In genomic region chr21:42835611-42836401, GRCh38 we compare ENCODE assay signal across 2 cellular contexts.
TF ChIP-seq lines count a peak whose summit lies in the region.

No MANE protein-coding gene starts in this region.

TF ChIP-seq in K562, 482 proteins besides CTCF, POLR2A, EP300 and RAD21 (continues in another document):
- no peak for TF ChIP-seq FOXJ3 (CRISPR knock-in tag; IDR thresholded peaks at IDR 0.05)
- no peak for TF ChIP-seq GATAD2B (IDR thresholded peaks at IDR 0.05; ENCODE audit: borderline replicate concordance)
- no peak for TF ChIP-seq MTA2 (IDR thresholded peaks at IDR 0.05; ENCODE audit: low read depth)
- TF ChIP-seq EZH2 (IDR thresholded peaks at IDR 0.05; ENCODE audit: borderline replicate concordance, low read depth, low read length) = no peak
- TF ChIP-seq SMARCE1 (IDR thresholded peaks at IDR 0.05) = no peak
- TF ChIP-seq, protein P1, sequence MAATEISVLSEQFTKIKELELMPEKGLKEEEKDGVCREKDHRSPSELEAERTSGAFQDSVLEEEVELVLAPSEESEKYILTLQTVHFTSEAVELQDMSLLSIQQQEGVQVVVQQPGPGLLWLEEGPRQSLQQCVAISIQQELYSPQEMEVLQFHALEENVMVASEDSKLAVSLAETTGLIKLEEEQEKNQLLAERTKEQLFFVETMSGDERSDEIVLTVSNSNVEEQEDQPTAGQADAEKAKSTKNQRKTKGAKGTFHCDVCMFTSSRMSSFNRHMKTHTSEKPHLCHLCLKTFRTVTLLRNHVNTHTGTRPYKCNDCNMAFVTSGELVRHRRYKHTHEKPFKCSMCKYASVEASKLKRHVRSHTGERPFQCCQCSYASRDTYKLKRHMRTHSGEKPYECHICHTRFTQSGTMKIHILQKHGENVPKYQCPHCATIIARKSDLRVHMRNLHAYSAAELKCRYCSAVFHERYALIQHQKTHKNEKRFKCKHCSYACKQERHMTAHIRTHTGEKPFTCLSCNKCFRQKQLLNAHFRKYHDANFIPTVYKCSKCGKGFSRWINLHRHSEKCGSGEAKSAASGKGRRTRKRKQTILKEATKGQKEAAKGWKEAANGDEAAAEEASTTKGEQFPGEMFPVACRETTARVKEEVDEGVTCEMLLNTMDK (IDR thresholded peaks at IDR 0.05; ENCODE audit: borderline replicate concordance, insufficient read depth, low read depth, low read length, poor library complexity, severe bottlenecking) = no peak
- TF ChIP-seq SRSF7 (optimal IDR thresholded peaks at IDR 0.05; ENCODE audit: low read depth, low read length) = no peak
- TF ChIP-seq ESRRA (IDR thresholded peaks at IDR 0.05; ENCODE audit: borderline replicate concordance, low read depth) = no peak
- TF ChIP-seq, protein P2, sequence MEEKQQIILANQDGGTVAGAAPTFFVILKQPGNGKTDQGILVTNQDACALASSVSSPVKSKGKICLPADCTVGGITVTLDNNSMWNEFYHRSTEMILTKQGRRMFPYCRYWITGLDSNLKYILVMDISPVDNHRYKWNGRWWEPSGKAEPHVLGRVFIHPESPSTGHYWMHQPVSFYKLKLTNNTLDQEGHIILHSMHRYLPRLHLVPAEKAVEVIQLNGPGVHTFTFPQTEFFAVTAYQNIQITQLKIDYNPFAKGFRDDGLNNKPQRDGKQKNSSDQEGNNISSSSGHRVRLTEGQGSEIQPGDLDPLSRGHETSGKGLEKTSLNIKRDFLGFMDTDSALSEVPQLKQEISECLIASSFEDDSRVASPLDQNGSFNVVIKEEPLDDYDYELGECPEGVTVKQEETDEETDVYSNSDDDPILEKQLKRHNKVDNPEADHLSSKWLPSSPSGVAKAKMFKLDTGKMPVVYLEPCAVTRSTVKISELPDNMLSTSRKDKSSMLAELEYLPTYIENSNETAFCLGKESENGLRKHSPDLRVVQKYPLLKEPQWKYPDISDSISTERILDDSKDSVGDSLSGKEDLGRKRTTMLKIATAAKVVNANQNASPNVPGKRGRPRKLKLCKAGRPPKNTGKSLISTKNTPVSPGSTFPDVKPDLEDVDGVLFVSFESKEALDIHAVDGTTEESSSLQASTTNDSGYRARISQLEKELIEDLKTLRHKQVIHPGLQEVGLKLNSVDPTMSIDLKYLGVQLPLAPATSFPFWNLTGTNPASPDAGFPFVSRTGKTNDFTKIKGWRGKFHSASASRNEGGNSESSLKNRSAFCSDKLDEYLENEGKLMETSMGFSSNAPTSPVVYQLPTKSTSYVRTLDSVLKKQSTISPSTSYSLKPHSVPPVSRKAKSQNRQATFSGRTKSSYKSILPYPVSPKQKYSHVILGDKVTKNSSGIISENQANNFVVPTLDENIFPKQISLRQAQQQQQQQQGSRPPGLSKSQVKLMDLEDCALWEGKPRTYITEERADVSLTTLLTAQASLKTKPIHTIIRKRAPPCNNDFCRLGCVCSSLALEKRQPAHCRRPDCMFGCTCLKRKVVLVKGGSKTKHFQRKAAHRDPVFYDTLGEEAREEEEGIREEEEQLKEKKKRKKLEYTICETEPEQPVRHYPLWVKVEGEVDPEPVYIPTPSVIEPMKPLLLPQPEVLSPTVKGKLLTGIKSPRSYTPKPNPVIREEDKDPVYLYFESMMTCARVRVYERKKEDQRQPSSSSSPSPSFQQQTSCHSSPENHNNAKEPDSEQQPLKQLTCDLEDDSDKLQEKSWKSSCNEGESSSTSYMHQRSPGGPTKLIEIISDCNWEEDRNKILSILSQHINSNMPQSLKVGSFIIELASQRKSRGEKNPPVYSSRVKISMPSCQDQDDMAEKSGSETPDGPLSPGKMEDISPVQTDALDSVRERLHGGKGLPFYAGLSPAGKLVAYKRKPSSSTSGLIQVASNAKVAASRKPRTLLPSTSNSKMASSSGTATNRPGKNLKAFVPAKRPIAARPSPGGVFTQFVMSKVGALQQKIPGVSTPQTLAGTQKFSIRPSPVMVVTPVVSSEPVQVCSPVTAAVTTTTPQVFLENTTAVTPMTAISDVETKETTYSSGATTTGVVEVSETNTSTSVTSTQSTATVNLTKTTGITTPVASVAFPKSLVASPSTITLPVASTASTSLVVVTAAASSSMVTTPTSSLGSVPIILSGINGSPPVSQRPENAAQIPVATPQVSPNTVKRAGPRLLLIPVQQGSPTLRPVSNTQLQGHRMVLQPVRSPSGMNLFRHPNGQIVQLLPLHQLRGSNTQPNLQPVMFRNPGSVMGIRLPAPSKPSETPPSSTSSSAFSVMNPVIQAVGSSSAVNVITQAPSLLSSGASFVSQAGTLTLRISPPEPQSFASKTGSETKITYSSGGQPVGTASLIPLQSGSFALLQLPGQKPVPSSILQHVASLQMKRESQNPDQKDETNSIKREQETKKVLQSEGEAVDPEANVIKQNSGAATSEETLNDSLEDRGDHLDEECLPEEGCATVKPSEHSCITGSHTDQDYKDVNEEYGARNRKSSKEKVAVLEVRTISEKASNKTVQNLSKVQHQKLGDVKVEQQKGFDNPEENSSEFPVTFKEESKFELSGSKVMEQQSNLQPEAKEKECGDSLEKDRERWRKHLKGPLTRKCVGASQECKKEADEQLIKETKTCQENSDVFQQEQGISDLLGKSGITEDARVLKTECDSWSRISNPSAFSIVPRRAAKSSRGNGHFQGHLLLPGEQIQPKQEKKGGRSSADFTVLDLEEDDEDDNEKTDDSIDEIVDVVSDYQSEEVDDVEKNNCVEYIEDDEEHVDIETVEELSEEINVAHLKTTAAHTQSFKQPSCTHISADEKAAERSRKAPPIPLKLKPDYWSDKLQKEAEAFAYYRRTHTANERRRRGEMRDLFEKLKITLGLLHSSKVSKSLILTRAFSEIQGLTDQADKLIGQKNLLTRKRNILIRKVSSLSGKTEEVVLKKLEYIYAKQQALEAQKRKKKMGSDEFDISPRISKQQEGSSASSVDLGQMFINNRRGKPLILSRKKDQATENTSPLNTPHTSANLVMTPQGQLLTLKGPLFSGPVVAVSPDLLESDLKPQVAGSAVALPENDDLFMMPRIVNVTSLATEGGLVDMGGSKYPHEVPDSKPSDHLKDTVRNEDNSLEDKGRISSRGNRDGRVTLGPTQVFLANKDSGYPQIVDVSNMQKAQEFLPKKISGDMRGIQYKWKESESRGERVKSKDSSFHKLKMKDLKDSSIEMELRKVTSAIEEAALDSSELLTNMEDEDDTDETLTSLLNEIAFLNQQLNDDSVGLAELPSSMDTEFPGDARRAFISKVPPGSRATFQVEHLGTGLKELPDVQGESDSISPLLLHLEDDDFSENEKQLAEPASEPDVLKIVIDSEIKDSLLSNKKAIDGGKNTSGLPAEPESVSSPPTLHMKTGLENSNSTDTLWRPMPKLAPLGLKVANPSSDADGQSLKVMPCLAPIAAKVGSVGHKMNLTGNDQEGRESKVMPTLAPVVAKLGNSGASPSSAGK (IDR thresholded peaks at IDR 0.05) = no peak
- no peak for TF ChIP-seq ZNF274 (IDR thresholded peaks at IDR 0.05; ENCODE audit: borderline replicate concordance, low read depth, low read length)

TF ChIP-seq in HEK293T, 16 proteins besides CTCF, POLR2A, EP300 and RAD21:
- TF ChIP-seq SP1 (IDR thresholded peaks at IDR 0.05) = no peak
- no peak for TF ChIP-seq ARNT (IDR thresholded peaks at IDR 0.05)
- TF ChIP-seq L3MBTL2 (conservative IDR thresholded peaks at IDR 0.05) = no peak
- TF ChIP-seq LEF1 (IDR thresholded peaks at IDR 0.05; ENCODE audit: borderline replicate concordance) = no peak
- TF ChIP-seq ZNF384 (IDR thresholded peaks at IDR 0.05) = no peak
- no peak for TF ChIP-seq FOXM1 (IDR thresholded peaks at IDR 0.05; ENCODE audit: borderline replicate concordance)
- TF ChIP-seq PKNOX1 (IDR thresholded peaks at IDR 0.05) = no peak
